9 cellular contexts compared by ENCODE assay signal in the genomic region with DNA sequence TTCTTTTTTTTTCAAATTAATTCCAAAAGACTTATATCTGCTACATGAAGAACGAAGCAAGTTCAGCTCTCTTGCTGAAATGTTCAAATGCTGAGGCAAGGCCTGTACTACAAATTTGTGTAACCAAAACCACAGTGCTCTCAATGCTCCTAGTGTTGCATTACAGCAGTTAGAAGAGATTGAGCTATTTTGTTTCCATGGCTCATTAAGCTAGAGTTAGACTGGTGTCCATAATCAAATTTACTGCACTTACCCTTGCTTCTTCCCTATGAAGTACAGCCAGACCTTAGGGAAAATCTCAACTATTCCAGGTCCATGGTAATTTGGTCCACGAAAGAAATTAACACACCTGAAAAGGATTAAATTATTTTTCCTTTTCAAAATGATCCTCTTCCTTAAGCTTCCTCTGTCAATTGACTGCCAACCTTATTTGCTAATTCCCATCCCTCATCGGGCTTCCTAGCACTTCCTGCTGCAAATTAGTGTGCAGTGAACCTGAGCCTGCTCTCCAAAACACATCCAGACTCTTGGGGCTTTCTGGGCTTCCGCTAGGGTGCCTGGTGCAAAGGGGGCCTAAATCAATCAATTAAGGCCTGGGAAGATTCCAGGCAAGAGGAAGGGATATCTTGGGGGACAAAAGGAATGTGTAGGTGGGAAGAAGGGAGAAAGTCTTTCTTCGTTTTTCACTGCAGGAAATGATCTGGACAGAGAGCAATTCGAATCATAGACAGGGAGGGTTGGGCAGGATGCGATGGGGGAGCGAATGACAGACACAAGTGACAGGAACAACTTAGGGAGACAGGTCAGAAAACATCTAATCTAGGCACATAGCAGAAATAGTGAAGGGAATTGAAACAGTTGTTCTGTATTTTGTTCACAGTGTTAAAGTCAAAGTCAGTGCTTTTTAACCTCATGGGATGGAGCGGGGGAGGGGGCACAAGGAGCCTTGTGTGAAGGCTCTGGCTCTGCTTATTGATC.
DNase-seq lines count a peak whose midpoint lies in the region; ATAC-seq and TF ChIP-seq lines count a peak whose summit lies in the region.
"Had no signal": no experiment of that assay in that cellular context is flagged by ENCODE, and none has a peak within 500 bp of the region (broad histone marks: within the 10 kb centered on the region; RNA-seq: fewer than 3 reads in every experiment).

No MANE protein-coding gene starts in this region.

- POLR2A ChIA-PET in activated naive CD8-positive, alpha-beta T cell treated with anti-CD3 and anti-CD28 coated beads, Interleukin-2, amount 10 ng/mL, durations not matched to agents 7 days and 5 days (lab: Charles Lee), result interaction anchor here (0.6 to 3.3 kb wide), 10 partner anchors 11 to 90 kb away, joined by 3 to 64 read pairs (median 8); no protein-coding TSS in a partner anchor

- no peak for DNase-seq in activated naive CD8-positive, alpha-beta T cell treated with anti-CD3 and anti-CD28 coated beads, Interleukin-2, amount 10 ng/mL, durations not matched to agents 7 days and 5 days
- DNase-seq in activated naive CD8-positive, alpha-beta T cell treated with anti-CD3 and anti-CD28 coated beads for 36 hours, result no peak
- peak; percentile 56 to 77 for DNase-seq in SJCRH30
- DNase-seq in heart right ventricle, result peak in 1 of 2 donors; percentile 11
- no peak for DNase-seq in tibial nerve (ENCODE audit: low spot score in 2 of 2)
- no peak for DNase-seq in AG08395 (ENCODE audit: low spot score)
- DNase-seq: activated T-cell treated with anti-CD3 and anti-CD28 coated beads, Interleukin-2, amount 50 U/mL, for 4 hours had no signal

- H3K4me3 ChIP-seq in SJCRH30 (peak overlapping the region; percentile 28), heart right ventricle (no peak overlapping the region), tibial nerve (peak overlapping the region in 1 of 4 donors; percentile 11)

- peaks cover 12% of the 10 kb centered on the region for H3K36me3 Mint-ChIP-seq in activated naive CD8-positive, alpha-beta T cell treated with anti-CD3 and anti-CD28 coated beads, Interleukin-2, amount 10 ng/mL, durations not matched to agents 7 days and 5 days
- H3K36me3 Mint-ChIP-seq in activated naive CD8-positive, alpha-beta T cell treated with anti-CD3 and anti-CD28 coated beads for 36 hours, result peaks cover 3% of the 10 kb centered on the region

- TF ChIP-seq EP300 in tibial nerve (IDR thresholded peaks at IDR 0.05), result no peak

- TF ChIP-seq POLR2A in tibial nerve (IDR thresholded peaks at IDR 0.05), result no peak

- H3K4me1 Mint-ChIP-seq in activated naive CD8-positive, alpha-beta T cell treated with anti-CD3 and anti-CD28 coated beads, Interleukin-2, amount 10 ng/mL, durations not matched to agents 7 days and 5 days, result peaks cover 24% of the 10 kb centered on the region
- peaks cover 20% of the 10 kb centered on the region for H3K4me1 Mint-ChIP-seq in activated naive CD8-positive, alpha-beta T cell treated with anti-CD3 and anti-CD28 coated beads for 36 hours

- 59 to 68% methylated on average over 9 of the region's 9 CpGs for WGBS in heart right ventricle, 2 donors
- 50 to 53% methylated on average over 9 of the region's 9 CpGs for WGBS in tibial nerve, 2 donors

- TF ChIP-seq CTCF in heart right ventricle (IDR thresholded peaks at IDR 0.05), result no peak
- no peak for TF ChIP-seq CTCF in tibial nerve (IDR thresholded peaks at IDR 0.05)

- H3K9me3 ChIP-seq in SJCRH30 (replicated peaks) (no peaks in the 10 kb centered on the region; the same call in 1 of the 2 replicates), heart right ventricle (no peaks in the 10 kb centered on the region), tibial nerve (no peaks in the 10 kb centered on the region)

- no peaks in the 10 kb centered on the region for H3K36me3 ChIP-seq in SJCRH30
- no peaks in the 10 kb centered on the region for H3K36me3 ChIP-seq in heart right ventricle
- H3K36me3 ChIP-seq in tibial nerve, result no peaks in the 10 kb centered on the region

- H3K27ac ChIP-seq in SJCRH30, result peak overlapping the region; percentile 84
- peak overlapping the region in 9 of 10 donors; percentile 45 to 89 (median 85) for H3K27ac ChIP-seq in heart right ventricle
- H3K27ac ChIP-seq in tibial nerve, result peak overlapping the region; percentile 26 to 88 (median 78)

- H3K27me3 ChIP-seq in SJCRH30 (no peaks in the 10 kb centered on the region), heart right ventricle (no peaks in the 10 kb centered on the region), tibial nerve (no peaks in the 10 kb centered on the region)

- peak; percentile 14 for ATAC-seq in activated naive CD8-positive, alpha-beta T cell treated with anti-CD3 and anti-CD28 coated beads, Interleukin-2, amount 10 ng/mL, durations not matched to agents 7 days and 5 days (ENCODE audit: low read depth)
- ATAC-seq in heart right ventricle (no peak), GM21619 (IDR thresholded peaks at IDR 0.05; ENCODE audit: unreplicated experiment) (no peak), GM21423 (IDR thresholded peaks at IDR 0.05; ENCODE audit: unreplicated experiment) (no peak)
- ATAC-seq: activated T-cell treated with anti-CD3 and anti-CD28 coated beads, Interleukin-2, amount 50 U/mL, for 4 hours had no signal

- intact Hi-C loops in heart right ventricle (cut with DNase I), result loop anchor here in 6 of 10 donors (2.0 to 10.0 kb wide), 4 partner anchors 47 to 88 kb away; no protein-coding TSS in a partner anchor

- peaks cover 2% of the 10 kb centered on the region for H3K9me3 Mint-ChIP-seq in activated naive CD8-positive, alpha-beta T cell treated with anti-CD3 and anti-CD28 coated beads, Interleukin-2, amount 10 ng/mL, durations not matched to agents 7 days and 5 days
- peaks cover 3% of the 10 kb centered on the region for H3K9me3 Mint-ChIP-seq in activated naive CD8-positive, alpha-beta T cell treated with anti-CD3 and anti-CD28 coated beads for 36 hours
- H3K9me3 Mint-ChIP-seq: activated T-cell treated with anti-CD3 and anti-CD28 coated beads, Interleukin-2, amount 50 U/mL, for 4 hours had no signal

- H3K4me3 Mint-ChIP-seq in activated naive CD8-positive, alpha-beta T cell treated with anti-CD3 and anti-CD28 coated beads, Interleukin-2, amount 10 ng/mL, durations not matched to agents 7 days and 5 days, result no peak overlapping the region
- H3K4me3 Mint-ChIP-seq in activated naive CD8-positive, alpha-beta T cell treated with anti-CD3 and anti-CD28 coated beads for 36 hours, result no peak overlapping the region
- H3K4me3 Mint-ChIP-seq: activated T-cell treated with anti-CD3 and anti-CD28 coated beads, Interleukin-2, amount 50 U/mL, for 4 hours had no signal

- no peaks in the 10 kb centered on the region for H3K27me3 Mint-ChIP-seq in activated naive CD8-positive, alpha-beta T cell treated with anti-CD3 and anti-CD28 coated beads, Interleukin-2, amount 10 ng/mL, durations not matched to agents 7 days and 5 days
- H3K27me3 Mint-ChIP-seq in activated naive CD8-positive, alpha-beta T cell treated with anti-CD3 and anti-CD28 coated beads for 36 hours, result no peaks in the 10 kb centered on the region

- H3K27ac Mint-ChIP-seq in activated naive CD8-positive, alpha-beta T cell treated with anti-CD3 and anti-CD28 coated beads, Interleukin-2, amount 10 ng/mL, durations not matched to agents 7 days and 5 days, result no peak overlapping the region
- no peak overlapping the region for H3K27ac Mint-ChIP-seq in activated naive CD8-positive, alpha-beta T cell treated with anti-CD3 and anti-CD28 coated beads for 36 hours

- peaks cover 50% of the 10 kb centered on the region for H3K4me1 ChIP-seq in SJCRH30
- H3K4me1 ChIP-seq in heart right ventricle, result peaks cover 0 to 55% (median 36%) of the 10 kb centered on the region in 9 donors
- peaks cover 0 to 31% (median 8%) of the 10 kb centered on the region in 4 donors for H3K4me1 ChIP-seq in tibial nerve

Comparison
In these comparisons a context has a peak if more than half of its experiments do, and no peak if none do; other contexts are left out.
1. DNase-seq: peak in SJCRH30 (2 of 2); none in activated naive CD8-positive, alpha-beta T cell treated with anti-CD3 and anti-CD28 coated beads, Interleukin-2, amount 10 ng/mL, durations not matched to agents 7 days and 5 days (single experiment), activated naive CD8-positive, alpha-beta T cell treated with anti-CD3 and anti-CD28 coated beads for 36 hours (single experiment), tibial nerve (0 of 2) and AG08395 (single experiment).
2. Peak in every context shown above with its lines, with median percentiles within 50 percentile points of each other: H3K27ac ChIP-seq.